In genomic region chr17:3773966-3774365, GRCh38 we compare ENCODE assay signal across 17 cellular contexts. TPM values are rescaled to one million over a fixed set of nuclear protein-coding genes. Genes with fewer than 3 reads are reported as not detected.
DNase-seq lines count a peak whose midpoint lies in the region; ATAC-seq, FAIRE-seq and TF ChIP-seq lines count a peak whose summit lies in the region.
"Had no signal": no experiment of that assay in that cellular context is flagged by ENCODE, and none has a peak within 500 bp of the region (broad histone marks: within the 10 kb centered on the region; RNA-seq: fewer than 3 reads in every experiment).

No MANE protein-coding gene starts in this region.

- H3K27me3 ChIP-seq in SK-N-SH (ENCODE audit: insufficient read depth) (no peaks in the 10 kb centered on the region), H1 (replicated peaks in 1 of 4; ENCODE audit: control insufficient read depth in 3 of 4, extremely low read depth in 1 of 4, insufficient read depth in 3 of 4, low read length in 3 of 4) (no peaks in the 10 kb centered on the region), osteoblast (ENCODE audit: insufficient read depth, low read length) (no peaks in the 10 kb centered on the region)
- H3K27me3 ChIP-seq: BLaER1 treated with 17β-estradiol and CSF1 and Interleukin-3, amounts not matched to agents 10 nM and 100 nM had no signal

- H3K9me3 ChIP-seq in SK-N-SH (no peaks in the 10 kb centered on the region), H1 (ENCODE audit: insufficient read depth in 2 of 2, low read depth in 1 of 2, low read length in 1 of 2) (no peaks in the 10 kb centered on the region), osteoblast (ENCODE audit: low read depth, low read length) (no peaks in the 10 kb centered on the region)
- H3K9me3 ChIP-seq: BLaER1 treated with 17β-estradiol and CSF1 and Interleukin-3, amounts not matched to agents 10 nM and 100 nM had no signal

- no peak overlapping the region for H2BK5ac ChIP-seq in H1 (ENCODE audit: low read depth, low read length)

- no peak overlapping the region for H2AK5ac ChIP-seq in H1 (ENCODE audit: low read depth, low read length)

- peak overlapping the region; percentile 18; the same call in 1 of the 2 replicates for H4K8ac ChIP-seq in H1 (ENCODE audit: extremely low read depth, insufficient read depth, low read length)

- no peak overlapping the region for H2BK20ac ChIP-seq in H1 (ENCODE audit: low read length)

- no peak for TF ChIP-seq POLR2A in H1 (IDR thresholded peaks at IDR 0.05; ENCODE audit: control extremely low read depth in 1 of 2, low read depth in 2 of 2, low read length in 2 of 2)

- H3K23me2 ChIP-seq in H1 (ENCODE audit: low read depth, low read length) = no peaks in the 10 kb centered on the region

- no peak overlapping the region for H3K18ac ChIP-seq in H1 (ENCODE audit: extremely low read depth, low read length)

- no peaks in the 10 kb centered on the region for H4K20me1 ChIP-seq in SK-N-SH (ENCODE audit: insufficient read depth)
- no peaks in the 10 kb centered on the region for H4K20me1 ChIP-seq in H1 (replicated peaks in 1 of 2; ENCODE audit: control insufficient read depth in 1 of 2, insufficient read depth in 2 of 2, low read length in 2 of 2)
- H4K20me1 ChIP-seq in osteoblast (ENCODE audit: insufficient read depth, low read length) = no peaks in the 10 kb centered on the region
- H4K20me1 ChIP-seq: BLaER1 treated with 17β-estradiol and CSF1 and Interleukin-3, amounts not matched to agents 10 nM and 100 nM had no signal

- TF ChIP-seq CTCF in SK-N-SH (IDR thresholded peaks at IDR 0.05) (no peak), H1 (IDR thresholded peaks at IDR 0.05; ENCODE audit: control extremely low read depth in 1 of 3, insufficient read depth in 1 of 3, low read depth in 1 of 3, low read length in 3 of 3) (no peak), osteoblast (IDR thresholded peaks at IDR 0.05; ENCODE audit: extremely low read depth, low read depth, low read length) (no peak), foreskin fibroblast (IDR thresholded peaks at IDR 0.05; ENCODE audit: low read depth, low read length) (no peak)

- CTCF ChIA-PET in SK-N-SH (lab: Yijun Ruan, JAX) (interaction anchor here (1.2 kb wide), 1 partner anchor 36 kb away, joined by 8 read pairs; no protein-coding TSS in a partner anchor), H1 (lab: Charles Lee; ENCODE audit: partially characterized antibody) (interaction anchor here (1.9 to 11.5 kb wide), 2 partner anchors 9 to 37 kb away, joined by 8 to 132 read pairs; no protein-coding TSS in a partner anchor)

- POLR2A ChIA-PET in SK-N-SH (lab: Yijun Ruan, JAX) (no interaction called here), H1 (lab: Charles Lee; ENCODE audit: partially characterized antibody) (no interaction called here)

- H3K27ac ChIP-seq in SK-N-SH (ENCODE audit: low read depth in 2 of 2, low read length in 1 of 2) = no peak overlapping the region
- H3K27ac ChIP-seq in H1 (ENCODE audit: low read depth, low read length) = no peak overlapping the region
- no peak overlapping the region for H3K27ac ChIP-seq in osteoblast (ENCODE audit: low read depth, low read length)
- H3K27ac ChIP-seq: 22Rv1 had no signal

- no peaks in the 10 kb centered on the region for H3K4me1 ChIP-seq in SK-N-SH (ENCODE audit: control insufficient read depth in 1 of 2, insufficient read depth in 2 of 2, low read depth in 1 of 2, low read length in 1 of 2)
- peaks cover 0 to 11% (median 2%) of the 10 kb centered on the region in 4 experiments; a peak in 2 of 7 replicates for H3K4me1 ChIP-seq in H1 (replicated peaks in 1 of 4; ENCODE audit: control insufficient read depth in 3 of 4, insufficient read depth in 4 of 4, low read length in 3 of 4)
- H3K4me1 ChIP-seq in osteoblast (ENCODE audit: insufficient read depth, low read length) = peaks cover 6% of the 10 kb centered on the region

- no peak overlapping the region for H3K56ac ChIP-seq in H1 (replicated peaks; ENCODE audit: insufficient read length, low read depth, low read length)

- H4K91ac ChIP-seq in H1 (replicated peaks; ENCODE audit: insufficient read length, low read length) = no peak overlapping the region

- H3K9me2 ChIP-seq in SK-N-SH = no peaks in the 10 kb centered on the region

- no peak overlapping the region for H3K4ac ChIP-seq in H1 (replicated peaks; ENCODE audit: insufficient read length, low read depth, low read length)

- no peak for TF ChIP-seq EP300 in SK-N-SH (IDR thresholded peaks at IDR 0.05; ENCODE audit: borderline replicate concordance in 1 of 2, low read depth in 1 of 2, low read length in 1 of 2)
- no peak for TF ChIP-seq EP300 in H1 (IDR thresholded peaks at IDR 0.05; ENCODE audit: borderline replicate concordance in 1 of 2, low read depth in 2 of 2, low read length in 2 of 2)

- 97% methylated on average over 3 of the region's 3 CpGs for WGBS in SK-N-SH (ENCODE audit: low lambda C conversion rate)
- WGBS in H1 (ENCODE audit: extremely low coverage in 1 of 2, insufficient coverage in 1 of 2, insufficient read length in 1 of 2, insufficient replicate concordance in 2 of 2, low coverage in 1 of 2, low lambda C conversion rate in 2 of 2, missing lambda C conversion rate in 1 of 2), 2 experiments = 89% methylated on average over 3 of the region's 3 CpGs; no CpG with 5 or more reads in 1 of the 2 experiments

- no peak for FAIRE-seq in H1 (lab: Jason Lieb, UNC)
- FAIRE-seq: K562 had no signal

- H4K5ac ChIP-seq in H1 (ENCODE audit: insufficient read length, low read depth, low read length) = no peak overlapping the region

- H3K4me3 ChIP-seq in SK-N-SH (ENCODE audit: low read depth in 2 of 2, low read length in 1 of 2) = no peak overlapping the region
- no peak overlapping the region for H3K4me3 ChIP-seq in H1 (ENCODE audit: extremely low read depth in 1 of 4, insufficient read depth in 2 of 4, low read depth in 3 of 4, low read length in 4 of 4)
- no peak overlapping the region for H3K4me3 ChIP-seq in osteoblast (ENCODE audit: insufficient read depth, low read length)
- H3K4me3 ChIP-seq in foreskin fibroblast (ENCODE audit: low read depth in 1 of 2, low read length in 2 of 2) = no peak overlapping the region
- H3K4me3 ChIP-seq: BLaER1 treated with 17β-estradiol and CSF1 and Interleukin-3, amounts not matched to agents 10 nM and 100 nM; GM23338; K562 had no signal

- H3K4me2 ChIP-seq in SK-N-SH (no peak overlapping the region), H1 (ENCODE audit: insufficient read depth in 1 of 2, low read depth in 2 of 2, low read length in 2 of 2) (no peak overlapping the region), osteoblast (ENCODE audit: insufficient read depth, low read length) (no peak overlapping the region)
- H3K4me2 ChIP-seq: BLaER1 treated with 17β-estradiol and CSF1 and Interleukin-3, amounts not matched to agents 10 nM and 100 nM; GM23338 had no signal

- H3K36me3 ChIP-seq in SK-N-SH (replicated peaks in 1 of 2; ENCODE audit: control insufficient read depth in 1 of 2, insufficient read depth in 2 of 2, low read length in 1 of 2) (no peaks in the 10 kb centered on the region), H1 (ENCODE audit: control insufficient read depth in 2 of 4, insufficient read depth in 4 of 4, low read length in 3 of 4) (no peaks in the 10 kb centered on the region), osteoblast (ENCODE audit: insufficient read depth, low read length) (no peaks in the 10 kb centered on the region)
- H3K36me3 ChIP-seq: BLaER1 treated with 17β-estradiol and CSF1 and Interleukin-3, amounts not matched to agents 10 nM and 100 nM had no signal

- peak overlapping the region; percentile 71 for H2AFZ ChIP-seq in SK-N-SH (ENCODE audit: low read depth)
- no peak overlapping the region for H2AFZ ChIP-seq in H1 (ENCODE audit: low read length)
- H2AFZ ChIP-seq in osteoblast (ENCODE audit: low read length) = peak overlapping the region; percentile 35
- H2AFZ ChIP-seq: GM23338 had no signal

- peak overlapping the region; percentile 60; the same call in 1 of the 2 replicates for H2BK12ac ChIP-seq in H1 (ENCODE audit: low read depth, low read length)

- no peak for TF ChIP-seq RAD21 in SK-N-SH (IDR thresholded peaks at IDR 0.05; ENCODE audit: low read length)
- TF ChIP-seq RAD21 in H1 (IDR thresholded peaks at IDR 0.05 in 1 of 2, conservative IDR thresholded peaks at IDR 0.05 in 1 of 2; ENCODE audit: low read depth in 2 of 2, low read length in 2 of 2) = no peak

- no peak overlapping the region for H2BK15ac ChIP-seq in H1 (ENCODE audit: low read length)

- no peak overlapping the region for H2BK120ac ChIP-seq in H1 (replicated peaks; ENCODE audit: low read depth, low read length)

- H3F3A ChIP-seq in SK-N-SH (replicated peaks; ENCODE audit: insufficient read depth) = no peaks in the 10 kb centered on the region

- no peak overlapping the region for H3K14ac ChIP-seq in H1 (ENCODE audit: insufficient read length)

- no peaks in the 10 kb centered on the region for H3K79me1 ChIP-seq in H1 (ENCODE audit: low read depth, low read length)

- DNase-seq in SK-N-SH (no peak), H1 (ENCODE audit: low read depth in 1 of 2, low spot score in 2 of 2) (no peak), osteoblast (ENCODE audit: insufficient read length, low spot score, missing footprints) (no peak), foreskin fibroblast (no peak), DMS53 treated with DMSO at 0.1 percent for 48 hours (lab: John Stamatoyannopoulos, UW; ENCODE audit: unreplicated experiment) (no peak), retina (no peak)
- DNase-seq: CD4-positive, CD25-positive, alpha-beta regulatory T cell; CD8-positive, alpha-beta memory T cell; COR-L47; DMS79; GF-D8; H7 had no signal

- H3K9ac ChIP-seq in SK-N-SH (no peak overlapping the region), H1 (replicated peaks in 1 of 4; ENCODE audit: extremely low read depth in 1 of 4, low read depth in 3 of 4, low read length in 3 of 4) (no peak overlapping the region)
- H3K9ac ChIP-seq: BLaER1 treated with 17β-estradiol and CSF1 and Interleukin-3, amounts not matched to agents 10 nM and 100 nM had no signal

- ATAC-seq in SK-N-SH treated with all-trans-retinoic acid at 6 μM for 48 hours = no peak
- ATAC-seq: GM23338, K562 had no signal

- H3K79me2 ChIP-seq in SK-N-SH (ENCODE audit: insufficient read depth) = no peaks in the 10 kb centered on the region
- H3K79me2 ChIP-seq in H1 (ENCODE audit: control insufficient read depth in 1 of 2, insufficient read depth in 2 of 2, low read length in 2 of 2) = no peaks in the 10 kb centered on the region
- H3K79me2 ChIP-seq in osteoblast (ENCODE audit: insufficient read depth, low read length) = no peaks in the 10 kb centered on the region

- no peak overlapping the region for H3K23ac ChIP-seq in H1 (ENCODE audit: insufficient read length)

RNA-seq across cellular contexts. Expression of gene ITGAE, which starts 27.0 kb away (rescaled TPM):
- polyA plus RNA-seq in SK-N-SH (2012; rRNA removed) (56.7 and 73.4 TPM in 2 replicates), H1 (2011; rRNA removed) (25.5 and 43.1 TPM in 2 replicates)
- 72.1 and 78.3 TPM in 2 replicates for polyA plus RNA-seq in SK-N-SH (2012; cell fraction: cytosol; rRNA removed)
- 32.0 and 33.4 TPM in 2 replicates for polyA plus RNA-seq in SK-N-SH (2012; cell fraction: nucleus; rRNA removed)
- 23.2 and 24.5 TPM in 2 replicates for total RNA-seq in H1 (2021; fragmentation: NEBNext Ultra II Directional; extraction: Animal tissue kit (Norgen Biotek cat#: 25700))
- polyA plus RNA-seq in H1 (2011; cell fraction: cytosol; rRNA removed) = 45.3 TPM
- polyA plus RNA-seq in H1 (2011; cell fraction: nucleus; rRNA removed) = 16.3 TPM
- 27.5 to 44.4 TPM (median 35.7 TPM) in 4 replicates for polyA plus RNA-seq in H1 (2012, experiment 1 of 2)
- 28.9 TPM for polyA plus RNA-seq in H1 (2012, experiment 2 of 2)
- polyA plus RNA-seq in H1 (2013, experiment 1 of 2) = 35.8 TPM
- 35.5 TPM for polyA plus RNA-seq in H1 (2013, experiment 2 of 2)
- polyA minus RNA-seq in H1 (2011; rRNA and poly(A)+ RNA removed) = 7.4 and 9.9 TPM in 2 replicates
- 5.1 TPM for polyA minus RNA-seq in H1 (2011; cell fraction: cytosol; rRNA and poly(A)+ RNA removed)
- polyA minus RNA-seq in H1 (2011; cell fraction: nucleus; rRNA and poly(A)+ RNA removed) = 15.9 TPM
- 10.5 and 12.4 TPM in 2 replicates for total RNA-seq in osteoblast

RNA-seq across cellular contexts. Expression of gene HASPIN, which starts 50.3 kb away (rescaled TPM):
- polyA plus RNA-seq in SK-N-SH (2012; rRNA removed) = 1.2 and 1.4 TPM in 2 replicates
- 1.2 and 1.6 TPM in 2 replicates for polyA plus RNA-seq in SK-N-SH (2012; cell fraction: cytosol; rRNA removed)
- 0.55 and 0.80 TPM in 2 replicates for polyA plus RNA-seq in SK-N-SH (2012; cell fraction: nucleus; rRNA removed)
- total RNA-seq in H1 (2021; fragmentation: NEBNext Ultra II Directional; extraction: Animal tissue kit (Norgen Biotek cat#: 25700)) = 29.4 and 29.5 TPM in 2 replicates
- 7.8 and 12.0 TPM in 2 replicates for polyA plus RNA-seq in H1 (2011; rRNA removed)
- polyA plus RNA-seq in H1 (2011; cell fraction: cytosol; rRNA removed) = 10.7 TPM
- polyA plus RNA-seq in H1 (2011; cell fraction: nucleus; rRNA removed) = 9.1 TPM
- polyA plus RNA-seq in H1 (2012, experiment 1 of 2) = 13.2 to 14.6 TPM (median 13.7 TPM) in 4 replicates
- polyA plus RNA-seq in H1 (2012, experiment 2 of 2) = 12.1 TPM
- polyA plus RNA-seq in H1 (2013, experiment 1 of 2) = 15.4 TPM
- polyA plus RNA-seq in H1 (2013, experiment 2 of 2) = 15.4 TPM
- polyA minus RNA-seq in H1 (2011; rRNA and poly(A)+ RNA removed) = 22.0 and 22.5 TPM in 2 replicates
- 20.5 TPM for polyA minus RNA-seq in H1 (2011; cell fraction: cytosol; rRNA and poly(A)+ RNA removed)
- polyA minus RNA-seq in H1 (2011; cell fraction: nucleus; rRNA and poly(A)+ RNA removed) = 18.7 TPM
- total RNA-seq in osteoblast = 1.4 and 1.5 TPM in 2 replicates

Comparison
In these comparisons a context has a peak if more than half of its experiments do, and no peak if none do; other contexts are left out.
1. RNA of gene HASPIN, which starts 50.3 kb away (total RNA-seq): 29.4 to 29.5 TPM in H1; 1.4 to 1.5 TPM in osteoblast; every median in the first group is over 10 times any median in the second.